Comparison of ENCODE assay signal across 9 cellular contexts in the genomic region with DNA sequence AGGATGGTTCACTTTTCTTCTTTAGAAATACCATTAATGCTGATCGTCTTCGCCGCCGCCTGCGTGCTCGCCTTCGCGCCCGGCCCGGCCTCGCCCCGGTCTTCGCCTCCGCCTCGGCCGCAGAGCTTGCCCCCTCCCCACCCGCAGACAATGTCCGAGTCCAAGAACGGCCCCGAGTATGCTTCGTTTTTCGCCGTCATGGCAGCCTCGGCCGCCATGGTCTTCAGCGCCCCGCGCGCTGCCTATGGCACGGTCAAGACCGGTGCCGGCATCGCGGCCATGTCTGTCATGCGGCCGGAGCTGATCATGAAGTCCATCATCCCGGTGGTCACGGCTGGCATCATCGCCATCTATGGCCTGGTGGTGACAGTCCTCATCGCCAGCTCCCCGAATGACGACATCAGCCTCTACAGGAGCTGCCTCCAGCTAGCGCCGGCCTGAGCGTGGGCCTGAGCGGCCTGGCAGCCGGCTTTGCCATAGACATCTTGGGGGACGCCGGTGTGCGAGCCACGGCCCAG. TPM values are rescaled to one million over a fixed set of nuclear protein-coding genes. Genes with fewer than 3 reads are reported as not detected.
DNase-seq lines count a peak whose midpoint lies in the region; ATAC-seq, FAIRE-seq and TF ChIP-seq lines count a peak whose summit lies in the region.
"Had no signal": no experiment of that assay in that cellular context is flagged by ENCODE, and none has a peak within 500 bp of the region (broad histone marks: within the 10 kb centered on the region; RNA-seq: fewer than 3 reads in every experiment).

No MANE protein-coding gene starts in this region.

- POLR2A ChIA-PET in endothelial cell of umbilical vein (lab: Charles Lee), result interaction anchor here (0.7 to 1.7 kb wide), 4 partner anchors 19 to 152 kb away, joined by 3 to 7 read pairs (median 4); a partner anchor contains a TSS

- DNase-seq in GM12864 (ENCODE audit: low read depth) (no peak), SHP77 treated with DMSO at 0.1 percent for 48 hours (lab: John Stamatoyannopoulos, UW) (peak; percentile 71), endothelial cell of umbilical vein (ENCODE audit: low read depth, low spot score) (peak; percentile 41), neuronal stem cell (ENCODE audit: low spot score) (no peak), urothelium cell line (ENCODE audit: low spot score) (no peak), NCI-H82 treated with DMSO at 0.1 percent for 48 hours (lab: John Stamatoyannopoulos, UW; ENCODE audit: unreplicated experiment) (no peak), H54 (ENCODE audit: insufficient read length, low spot score) (no peak)

- H3K4me1 ChIP-seq in endothelial cell of umbilical vein (ENCODE audit: control insufficient read depth, extremely low read depth, insufficient read depth, low read length) (peaks cover 11% of the 10 kb centered on the region), neuronal stem cell (ENCODE audit: control insufficient read depth in 2 of 2, insufficient read depth in 1 of 2, low read depth in 1 of 2, low read length in 2 of 2) (no peaks in the 10 kb centered on the region)

- CTCF ChIA-PET in endothelial cell of umbilical vein (lab: Charles Lee), result interaction anchor here (0.8 to 4.5 kb wide), 20 partner anchors 9 to 180 kb away, joined by 3 to 94 read pairs (median 10); a partner anchor contains a TSS

- peak overlapping the region; percentile 83 for H3K4me2 ChIP-seq in endothelial cell of umbilical vein (ENCODE audit: insufficient read depth, low read length)
- H3K4me2 ChIP-seq in neuronal stem cell (ENCODE audit: insufficient read depth, low read length, poor library complexity, severe bottlenecking), result no peak overlapping the region

- no peak overlapping the region for H4K91ac ChIP-seq in neuronal stem cell (ENCODE audit: low read depth, low read length, poor library complexity)

- H3K9me1 ChIP-seq in endothelial cell of umbilical vein (replicated peaks; ENCODE audit: control insufficient read depth, extremely low read depth, insufficient read depth, low read length), result no peaks in the 10 kb centered on the region

- H3K36me3 ChIP-seq in endothelial cell of umbilical vein (ENCODE audit: control insufficient read depth in 2 of 2, extremely low read depth in 1 of 2, insufficient read depth in 2 of 2, low read length in 2 of 2) (no peaks in the 10 kb centered on the region), neuronal stem cell (replicated peaks in 1 of 2; ENCODE audit: control insufficient read depth in 2 of 2, insufficient read depth in 2 of 2, low read length in 2 of 2) (no peaks in the 10 kb centered on the region)

- dilution Hi-C loops in endothelial cell of umbilical vein (cut with MboI; ENCODE audit: extremely low pct_ligation_motif_present, low sequenced_read_pairs), result no loop called here

- TF ChIP-seq CTCF in GM12864 (IDR thresholded peaks at IDR 0.05; ENCODE audit: low read depth, low read length, missing control alignments) (no peak), endothelial cell of umbilical vein (IDR thresholded peaks at IDR 0.05; ENCODE audit: extremely low read depth in 1 of 2, insufficient read depth in 1 of 2, low read depth in 1 of 2, low read length in 2 of 2) (no peak)

- no peaks in the 10 kb centered on the region for H4K20me1 ChIP-seq in endothelial cell of umbilical vein (replicated peaks; ENCODE audit: control insufficient read depth, extremely low read depth, insufficient read depth, low read length)

- FAIRE-seq in endothelial cell of umbilical vein (lab: Jason Lieb, UNC), result no peak
- no peak for FAIRE-seq in urothelium cell line (lab: Jason Lieb, UNC)
- no peak for FAIRE-seq in H54 (lab: Jason Lieb, UNC)

- H3K18ac ChIP-seq in neuronal stem cell (ENCODE audit: low read length), result no peak overlapping the region

- H3K27ac ChIP-seq in endothelial cell of umbilical vein (ENCODE audit: insufficient read depth, low read depth, low read length), result peak overlapping the region; percentile 37
- H3K27ac ChIP-seq in neuronal stem cell (replicated peaks; ENCODE audit: low read length), result no peak overlapping the region

- H2AFZ ChIP-seq in endothelial cell of umbilical vein (ENCODE audit: low read depth, low read length) (peak overlapping the region; percentile 98), neuronal stem cell (ENCODE audit: low read length) (peak overlapping the region; percentile 78)

- H4K8ac ChIP-seq in neuronal stem cell (ENCODE audit: low read depth, low read length), result peak overlapping the region; percentile 73

- H3K79me2 ChIP-seq in endothelial cell of umbilical vein (ENCODE audit: control insufficient read depth, insufficient read depth, low read length), result no peaks in the 10 kb centered on the region

- no peak overlapping the region for H3K14ac ChIP-seq in neuronal stem cell (ENCODE audit: low read length)

- H2BK120ac ChIP-seq in neuronal stem cell (ENCODE audit: low read depth, low read length), result no peak overlapping the region

- no TSS peak for BruUV-seq in endothelial cell of umbilical vein (replicated peaks; lab: Mats Ljungman, UMichigan)

- intact Hi-C loops in endothelial cell of umbilical vein (cut with micrococcal nuclease), result loop anchor here (2.0 to 5.0 kb wide), 3 partner anchors 34 to 170 kb away; no protein-coding TSS in a partner anchor

- peak overlapping the region; percentile 66 for H3K4ac ChIP-seq in neuronal stem cell (ENCODE audit: low read length)

- H3K9me3 ChIP-seq in endothelial cell of umbilical vein (replicated peaks; ENCODE audit: control insufficient read depth, insufficient read depth, low read length), result no peaks in the 10 kb centered on the region
- H3K9me3 ChIP-seq in neuronal stem cell (replicated peaks in 1 of 2; ENCODE audit: control insufficient read depth in 2 of 2, insufficient read depth in 1 of 2, low read depth in 1 of 2, low read length in 2 of 2), result no peaks in the 10 kb centered on the region

- H3K27me3 ChIP-seq in endothelial cell of umbilical vein (ENCODE audit: control insufficient read depth in 2 of 2, insufficient read depth in 2 of 2, low read length in 2 of 2) (no peaks in the 10 kb centered on the region), neuronal stem cell (ENCODE audit: control insufficient read depth in 3 of 3, insufficient read depth in 3 of 3, low read depth in 1 of 3, low read length in 3 of 3) (peaks cover 0 to 10% (median 0%) of the 10 kb centered on the region in 3 experiments)

- H2BK15ac ChIP-seq in neuronal stem cell (ENCODE audit: low read length), result peak overlapping the region; percentile 49

- H3K9ac ChIP-seq in endothelial cell of umbilical vein (replicated peaks; ENCODE audit: extremely low read depth, insufficient read depth, low read length) (peak overlapping the region; percentile 72), neuronal stem cell (ENCODE audit: low read depth, low read length, poor library complexity) (peak overlapping the region; percentile 30)

- peak overlapping the region; percentile 58 for H2BK12ac ChIP-seq in neuronal stem cell (ENCODE audit: low read length)

- TF ChIP-seq POLR2A in endothelial cell of umbilical vein (IDR thresholded peaks at IDR 0.05; ENCODE audit: low read depth, low read length) (peak; percentile 48), H54 (IDR thresholded peaks at IDR 0.05; ENCODE audit: low read depth, low read length) (no peak)

- H2AK5ac ChIP-seq in neuronal stem cell (ENCODE audit: low read depth, low read length), result peak overlapping the region; percentile 75

- peak overlapping the region; percentile 20 for H3K23ac ChIP-seq in neuronal stem cell (ENCODE audit: low read depth, low read length, poor library complexity)

- peak overlapping the region; percentile 91 for H2BK5ac ChIP-seq in neuronal stem cell (ENCODE audit: low read length)

- H3K79me1 ChIP-seq in neuronal stem cell (ENCODE audit: low read depth, low read length), result no peaks in the 10 kb centered on the region

- no peak for ATAC-seq in HG03025 (IDR thresholded peaks at IDR 0.05; ENCODE audit: low FRiP score, unreplicated experiment)

- WGBS in neuronal stem cell (ENCODE audit: extremely low coverage in 2 of 2, insufficient read length in 2 of 2, insufficient replicate concordance in 1 of 2), 2 donors, result no CpG with 5 or more reads among the region's 51 CpGs

- peak overlapping the region; percentile 50 for H3K4me3 ChIP-seq in GM12864 (ENCODE audit: low read depth, low read length)
- H3K4me3 ChIP-seq in endothelial cell of umbilical vein (replicated peaks in 1 of 3; ENCODE audit: insufficient read depth in 1 of 3, low read depth in 1 of 3, low read length in 3 of 3), result peak overlapping the region; percentile 31 to 68 (median 48)
- peak overlapping the region in 1 of 2 donors; percentile 56 for H3K4me3 ChIP-seq in neuronal stem cell (ENCODE audit: low read length in 2 of 2)

RNA-seq across cellular contexts. Expression of a gene that starts 4.7 kb away (rescaled TPM):
- 0.40 and 0.48 TPM in 2 replicates for total RNA-seq in endothelial cell of umbilical vein
- 0.32 and 0.46 TPM in 2 replicates for polyA plus RNA-seq in endothelial cell of umbilical vein
- polyA plus RNA-seq in endothelial cell of umbilical vein (2011; cell fraction: cytosol; rRNA removed), result 0.49 and 0.59 TPM in 2 replicates
- polyA plus RNA-seq in endothelial cell of umbilical vein (2011; cell fraction: nucleus; rRNA removed), result 0.63 and 0.75 TPM in 2 replicates
- polyA plus RNA-seq in endothelial cell of umbilical vein (2012), result 0.11 TPM in 1 of 2 replicates, not detected in the other
- polyA minus RNA-seq in endothelial cell of umbilical vein, result 0.34 and 0.80 TPM in 2 replicates
- not detected for polyA minus RNA-seq in endothelial cell of umbilical vein (2011; cell fraction: cytosol; rRNA and poly(A)+ RNA removed)
- polyA minus RNA-seq in endothelial cell of umbilical vein (2011; cell fraction: nucleus; rRNA and poly(A)+ RNA removed), result 0.58 and 0.72 TPM in 2 replicates
- polyA plus RNA-seq in neuronal stem cell (2013, experiment 1 of 2), result 0.10 TPM
- 0.11 TPM for polyA plus RNA-seq in neuronal stem cell (2013, experiment 2 of 2)
- total RNA-seq: neural crest cell had no signal

RNA-seq across cellular contexts. Expression of a gene that starts 18.8 kb away (rescaled TPM):
- 17.1 and 19.1 TPM in 2 replicates for total RNA-seq in endothelial cell of umbilical vein
- 13.5 and 15.9 TPM in 2 replicates for polyA plus RNA-seq in endothelial cell of umbilical vein
- polyA plus RNA-seq in endothelial cell of umbilical vein (2011; cell fraction: cytosol; rRNA removed), result 13.8 and 14.2 TPM in 2 replicates
- polyA plus RNA-seq in endothelial cell of umbilical vein (2011; cell fraction: nucleus; rRNA removed), result 10.5 and 10.7 TPM in 2 replicates
- polyA plus RNA-seq in endothelial cell of umbilical vein (2012), result 12.0 and 13.0 TPM in 2 replicates
- polyA minus RNA-seq in endothelial cell of umbilical vein, result 7.9 and 10.1 TPM in 2 replicates
- polyA minus RNA-seq in endothelial cell of umbilical vein (2011; cell fraction: cytosol; rRNA and poly(A)+ RNA removed), result 9.5 TPM
- polyA minus RNA-seq in endothelial cell of umbilical vein (2011; cell fraction: nucleus; rRNA and poly(A)+ RNA removed), result 5.4 and 5.9 TPM in 2 replicates
- 17.4 TPM for polyA plus RNA-seq in neuronal stem cell (2013, experiment 1 of 2)
- polyA plus RNA-seq in neuronal stem cell (2013, experiment 2 of 2), result 17.3 TPM

RNA-seq across cellular contexts. Expression of a gene that starts 54.7 kb away (rescaled TPM):
- 6.8 and 7.1 TPM in 2 replicates for total RNA-seq in endothelial cell of umbilical vein
- polyA plus RNA-seq in endothelial cell of umbilical vein, result 5.6 and 5.8 TPM in 2 replicates
- 5.2 and 5.3 TPM in 2 replicates for polyA plus RNA-seq in endothelial cell of umbilical vein (2011; cell fraction: cytosol; rRNA removed)
- 7.9 and 8.5 TPM in 2 replicates for polyA plus RNA-seq in endothelial cell of umbilical vein (2011; cell fraction: nucleus; rRNA removed)
- 2.2 and 3.7 TPM in 2 replicates for polyA plus RNA-seq in endothelial cell of umbilical vein (2012)
- polyA minus RNA-seq in endothelial cell of umbilical vein, result 15.8 and 17.3 TPM in 2 replicates
- 7.7 TPM for polyA minus RNA-seq in endothelial cell of umbilical vein (2011; cell fraction: cytosol; rRNA and poly(A)+ RNA removed)
- 7.2 and 11.2 TPM in 2 replicates for polyA minus RNA-seq in endothelial cell of umbilical vein (2011; cell fraction: nucleus; rRNA and poly(A)+ RNA removed)
- 5.0 TPM for polyA plus RNA-seq in neuronal stem cell (2013, experiment 1 of 2)
- 4.7 TPM for polyA plus RNA-seq in neuronal stem cell (2013, experiment 2 of 2)

Comparison
In these comparisons a context has a peak if more than half of its experiments do, and no peak if none do; other contexts are left out.
1. DNase-seq: peak in SHP77 treated with DMSO at 0.1 percent for 48 hours (single experiment) and endothelial cell of umbilical vein (single experiment); none in GM12864 (single experiment), neuronal stem cell (single experiment), urothelium cell line (single experiment), NCI-H82 treated with DMSO at 0.1 percent for 48 hours (single experiment) and H54 (single experiment).